Comparison of ENCODE assay signal across 15 cellular contexts in the genomic region with DNA sequence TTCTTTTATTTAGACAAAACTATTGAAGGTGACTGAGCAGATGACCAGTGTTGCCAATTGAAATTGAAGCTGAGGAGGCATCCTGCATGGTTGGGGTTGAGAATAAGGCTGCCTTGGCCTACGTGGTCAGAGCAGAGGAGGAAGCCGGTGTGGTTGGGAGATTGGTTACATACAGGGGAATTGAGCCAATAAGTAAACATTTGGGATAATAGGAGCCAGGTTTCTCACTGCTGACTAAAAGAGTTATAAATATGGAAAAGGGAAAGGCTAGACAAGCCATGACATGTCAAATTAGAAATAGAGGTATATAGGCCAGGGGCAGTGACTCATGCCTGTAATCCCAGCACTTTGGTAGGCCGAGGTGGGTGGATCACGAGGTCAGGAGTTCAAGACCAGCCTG. TPM values are rescaled to one million over a fixed set of nuclear protein-coding genes. Genes with fewer than 3 reads are reported as not detected.
A peak's percentile ranks its signal among the peaks of the same experiment; 100 is the strongest.
DNase-seq lines count a peak whose midpoint lies in the region; ATAC-seq and TF ChIP-seq lines count a peak whose summit lies in the region.
"Had no signal": no experiment of that assay in that cellular context is flagged by ENCODE, and none has a peak within 500 bp of the region (broad histone marks: within the 10 kb centered on the region; RNA-seq: fewer than 3 reads in every experiment).

No MANE protein-coding gene starts in this region.

- no peak for ATAC-seq in HG02588 (IDR thresholded peaks at IDR 0.05; ENCODE audit: unreplicated experiment)
- no peak for ATAC-seq in stimulated activated memory B cell treated with anti-CD40 and anti-IgM and Interleukin-4, amounts not matched to agents 10 μg/mL and 1 μg/mL and 100 μg/mL, for 72 hours
- no peak for ATAC-seq in activated T-cell treated with anti-CD3 and anti-CD28 coated beads, Interleukin-2, amount 50 U/mL, for 4 hours
- ATAC-seq: T-helper 17 cell had no signal

- no peaks in the 10 kb centered on the region for H3K27me3 Mint-ChIP-seq in stimulated activated memory B cell treated with anti-CD40 and anti-IgM and Interleukin-4, amounts not matched to agents 10 μg/mL and 1 μg/mL and 100 μg/mL, for 72 hours
- H3K27me3 Mint-ChIP-seq in activated T-cell treated with anti-CD3 and anti-CD28 coated beads, Interleukin-2, amount 50 U/mL, for 4 hours (ENCODE audit: low read depth) = no peaks in the 10 kb centered on the region
- H3K27me3 Mint-ChIP-seq: T-helper 17 cell had no signal

- no peak overlapping the region for H3K4me3 Mint-ChIP-seq in stimulated activated memory B cell treated with anti-CD40 and anti-IgM and Interleukin-4, amounts not matched to agents 10 μg/mL and 1 μg/mL and 100 μg/mL, for 72 hours
- no peak overlapping the region for H3K4me3 Mint-ChIP-seq in activated T-cell treated with anti-CD3 and anti-CD28 coated beads, Interleukin-2, amount 50 U/mL, for 4 hours
- H3K4me3 Mint-ChIP-seq: activated naive CD8-positive, alpha-beta T cell treated with anti-CD3 and anti-CD28 coated beads for 36 hours; T-helper 17 cell had no signal

- no peak overlapping the region for H3K4me3 ChIP-seq in AG10803 (ENCODE audit: low read length)
- no peak overlapping the region for H3K4me3 ChIP-seq in fibroblast of pulmonary artery (replicated peaks; ENCODE audit: low read depth, low read length)
- H3K4me3 ChIP-seq: BLaER1, right lobe of liver had no signal

- H3K4me1 Mint-ChIP-seq in stimulated activated memory B cell treated with anti-CD40 and anti-IgM and Interleukin-4, amounts not matched to agents 10 μg/mL and 1 μg/mL and 100 μg/mL, for 72 hours = no peaks in the 10 kb centered on the region
- no peaks in the 10 kb centered on the region for H3K4me1 Mint-ChIP-seq in activated T-cell treated with anti-CD3 and anti-CD28 coated beads, Interleukin-2, amount 50 U/mL, for 4 hours (ENCODE audit: low read depth)
- H3K4me1 Mint-ChIP-seq: activated naive CD8-positive, alpha-beta T cell treated with anti-CD3 and anti-CD28 coated beads for 36 hours; T-helper 17 cell had no signal

- H3K36me3 Mint-ChIP-seq in stimulated activated memory B cell treated with anti-CD40 and anti-IgM and Interleukin-4, amounts not matched to agents 10 μg/mL and 1 μg/mL and 100 μg/mL, for 72 hours = no peaks in the 10 kb centered on the region
- no peaks in the 10 kb centered on the region for H3K36me3 Mint-ChIP-seq in activated T-cell treated with anti-CD3 and anti-CD28 coated beads, Interleukin-2, amount 50 U/mL, for 4 hours (ENCODE audit: insufficient read depth)
- H3K36me3 Mint-ChIP-seq: activated naive CD8-positive, alpha-beta T cell treated with anti-CD3 and anti-CD28 coated beads for 36 hours had no signal

- H3K9me3 Mint-ChIP-seq in stimulated activated memory B cell treated with anti-CD40 and anti-IgM and Interleukin-4, amounts not matched to agents 10 μg/mL and 1 μg/mL and 100 μg/mL, for 72 hours = peaks cover 4% of the 10 kb centered on the region
- no peaks in the 10 kb centered on the region for H3K9me3 Mint-ChIP-seq in activated T-cell treated with anti-CD3 and anti-CD28 coated beads, Interleukin-2, amount 50 U/mL, for 4 hours
- H3K9me3 Mint-ChIP-seq: activated naive CD8-positive, alpha-beta T cell treated with anti-CD3 and anti-CD28 coated beads for 36 hours had no signal

- TF ChIP-seq CTCF in AG10803 (conservative IDR thresholded peaks at IDR 0.05; ENCODE audit: low read length) (no peak), fibroblast of pulmonary artery (IDR thresholded peaks at IDR 0.05; ENCODE audit: low read length, missing control alignments) (no peak)

- no peak overlapping the region for H3K27ac Mint-ChIP-seq in stimulated activated memory B cell treated with anti-CD40 and anti-IgM and Interleukin-4, amounts not matched to agents 10 μg/mL and 1 μg/mL and 100 μg/mL, for 72 hours
- H3K27ac Mint-ChIP-seq: activated naive CD8-positive, alpha-beta T cell treated with anti-CD3 and anti-CD28 coated beads for 36 hours; T-helper 17 cell had no signal

- DNase-seq in AG10803 (ENCODE audit: low read depth) (peak; percentile 79), HT1080 (ENCODE audit: low read depth) (peak; percentile 88), SHP77 (lab: John Stamatoyannopoulos, UW) (peak; percentile 34 to 62), fibroblast of pulmonary artery (ENCODE audit: low read depth) (peak; percentile 20), Kasumi-1 (lab: John Stamatoyannopoulos, UW) (no peak)
- DNase-seq in activated T-cell treated with anti-CD3 and anti-CD28 coated beads, Interleukin-2, amount 50 U/mL, for 4 hours = no peak
- DNase-seq: activated naive CD8-positive, alpha-beta T cell treated with anti-CD3 and anti-CD28 coated beads for 36 hours; effector CD8-positive, alpha-beta T cell; MM.1S; right lobe of liver; T-helper 17 cell; trophoblast cell had no signal

RNA-seq across cellular contexts. Expression of a gene that starts 15.8 kb away (rescaled TPM):
- total RNA-seq in HT1080 (2014; rRNA removed; shearing (Covaris generic)) = 30.9 and 36.1 TPM in 2 replicates
- 33.0 and 33.4 TPM in 2 replicates for polyA plus RNA-seq in HT1080 (2015; cell fraction: cytosol; rRNA removed)
- 14.3 and 15.8 TPM in 2 replicates for polyA plus RNA-seq in HT1080 (2015; cell fraction: nucleus; rRNA removed)
- under 1 TPM in 2 of 3 donors, not detected in 1; 0.11 to 0.15 TPM for total RNA-seq in activated T-cell treated with anti-CD3 and anti-CD28 coated beads, Interleukin-2, amount 50 U/mL, for 4 hours
- total RNA-seq: activated naive CD8-positive, alpha-beta T cell treated with anti-CD3 and anti-CD28 coated beads for 36 hours had no signal

Comparison
In these comparisons a context has a peak if more than half of its experiments do, and no peak if none do; other contexts are left out.
1. DNase-seq: peak in AG10803 (single experiment), HT1080 (single experiment), SHP77 (2 of 2) and fibroblast of pulmonary artery (single experiment); none in Kasumi-1 (0 of 2) and activated T-cell treated with anti-CD3 and anti-CD28 coated beads, Interleukin-2, amount 50 U/mL, for 4 hours (single experiment).
2. RNA of a gene that starts 15.8 kb away (total RNA-seq): 30.9 to 36.1 TPM in HT1080; 0.11 to 0.15 TPM in activated T-cell treated with anti-CD3 and anti-CD28 coated beads, Interleukin-2, amount 50 U/mL, for 4 hours; every median in the first group is over 10 times any median in the second.